In the genomic region with DNA sequence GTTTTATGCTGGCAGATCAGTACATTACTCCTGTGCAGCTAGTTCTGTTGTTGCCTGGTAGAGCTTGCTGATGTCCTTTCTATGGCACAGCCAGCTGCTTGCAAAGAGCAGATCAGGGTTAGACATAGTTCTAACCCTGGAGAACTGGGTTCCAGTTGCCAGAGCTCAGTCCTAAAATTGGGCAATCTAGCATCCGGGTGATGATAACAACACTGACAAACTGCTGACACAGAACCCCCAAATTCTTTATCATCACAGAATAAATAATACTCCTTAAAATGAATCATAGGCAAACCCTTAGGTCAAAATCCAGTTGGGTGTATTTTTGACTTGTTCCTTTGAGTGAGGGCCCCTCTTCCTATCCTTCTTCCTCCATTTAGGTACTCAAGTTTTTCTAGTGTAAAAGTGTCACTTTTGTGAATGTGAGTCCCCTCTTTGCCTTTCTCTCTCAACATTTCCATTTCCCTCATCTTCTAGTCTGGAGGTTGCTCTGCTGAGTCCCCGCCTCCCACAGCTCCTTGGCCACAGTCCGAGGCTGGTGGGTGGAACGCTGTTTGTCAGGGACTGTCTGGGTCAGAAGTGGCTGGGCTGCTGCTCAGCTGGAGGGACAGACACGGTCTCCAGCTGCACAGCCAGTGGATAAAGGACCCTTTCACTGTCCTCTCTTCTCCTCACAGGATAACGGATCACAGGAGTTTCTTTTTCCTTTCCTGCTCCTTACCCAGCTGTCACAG, we compare ENCODE assay signal across 9 cellular contexts.
DNase-seq lines count a peak whose midpoint lies in the region; ATAC-seq and TF ChIP-seq lines count a peak whose summit lies in the region.
"Had no signal": no experiment of that assay in that cellular context is flagged by ENCODE, and none has a peak within 500 bp of the region (broad histone marks: within the 10 kb centered on the region; RNA-seq: fewer than 3 reads in every experiment).

No MANE protein-coding gene starts in this region.

- no peaks in the 10 kb centered on the region for H3K9me3 Mint-ChIP-seq in dendritic cell treated with granulocyte-macrophage colony-stimulating factor and Interleukin-4, amounts not matched to agents 40 ng/mL and 50 ng/mL, for 4 days
- no peaks in the 10 kb centered on the region for H3K9me3 Mint-ChIP-seq in osteocyte (ENCODE audit: unreplicated experiment)
- H3K9me3 Mint-ChIP-seq: activated T-cell treated with anti-CD3 and anti-CD28 coated beads, Interleukin-2, amount 50 U/mL, for 4 hours had no signal

- H3K4me2 ChIP-seq in Loucy (ENCODE audit: low read depth, low read length, poor library complexity, severe bottlenecking): no peak overlapping the region

- no peaks in the 10 kb centered on the region for H3K9me2 ChIP-seq in Loucy (replicated peaks; ENCODE audit: low read depth, low read length)

- peak overlapping the region; percentile 5; the same call in 1 of the 2 replicates for H2AFZ ChIP-seq in Loucy (ENCODE audit: low read length)

- H3K27me3 ChIP-seq in Loucy (ENCODE audit: insufficient read depth, low read length, poor library complexity, severe bottlenecking) (no peaks in the 10 kb centered on the region), right lobe of liver (no peaks in the 10 kb centered on the region), subcutaneous abdominal adipose tissue (ENCODE audit: control insufficient read depth in 5 of 5, insufficient read depth in 4 of 5, low read length in 5 of 5) (no peaks in the 10 kb centered on the region)

- H3K4me1 ChIP-seq in Loucy (ENCODE audit: insufficient read depth, low read length, poor library complexity, severe bottlenecking) (peaks cover 12% of the 10 kb centered on the region), right lobe of liver (peaks cover 0 to 32% (median 8%) of the 10 kb centered on the region in 4 donors), subcutaneous abdominal adipose tissue (ENCODE audit: control insufficient read depth in 5 of 5, insufficient read depth in 5 of 5, low read length in 5 of 5) (peaks cover 4 to 22% (median 17%) of the 10 kb centered on the region in 5 donors)

- H3K79me2 ChIP-seq in Loucy (ENCODE audit: insufficient read depth, low read length): no peaks in the 10 kb centered on the region

- peak; percentile 86 to 96 (median 92) for ATAC-seq in right lobe of liver
- ATAC-seq: activated T-cell treated with anti-CD3 and anti-CD28 coated beads, Interleukin-2, amount 50 U/mL, for 4 hours had no signal

- H3K4me1 Mint-ChIP-seq in dendritic cell treated with granulocyte-macrophage colony-stimulating factor and Interleukin-4, amounts not matched to agents 40 ng/mL and 50 ng/mL, for 4 days (ENCODE audit: low read depth): peaks cover 14% of the 10 kb centered on the region
- peaks cover 6% of the 10 kb centered on the region for H3K4me1 Mint-ChIP-seq in osteocyte (ENCODE audit: unreplicated experiment)

- no peaks in the 10 kb centered on the region for H3K9me3 ChIP-seq in Loucy (ENCODE audit: insufficient read depth, low read depth, low read length)
- H3K9me3 ChIP-seq in right lobe of liver: no peaks in the 10 kb centered on the region
- H3K9me3 ChIP-seq in subcutaneous abdominal adipose tissue (ENCODE audit: control insufficient read depth in 5 of 5, low read length in 5 of 5): no peaks in the 10 kb centered on the region

- intact Hi-C loops in dendritic cell treated with granulocyte-macrophage colony-stimulating factor and Interleukin-4, amounts not matched to agents 40 ng/mL and 50 ng/mL, for 4 days (cut with micrococcal nuclease): no loop called here
- intact Hi-C loops in right lobe of liver (cut with DNase I): no loop called here

- TF ChIP-seq POLR2A in right lobe of liver (IDR thresholded peaks at IDR 0.05): peak; percentile 92

- no peak overlapping the region for H3K4me3 ChIP-seq in Loucy (ENCODE audit: low read length, poor library complexity, severe bottlenecking)
- peak overlapping the region; percentile 23 to 49 (median 45) for H3K4me3 ChIP-seq in right lobe of liver
- peak overlapping the region; percentile 46 to 72 (median 63) for H3K4me3 ChIP-seq in subcutaneous abdominal adipose tissue (ENCODE audit: low read depth in 1 of 5, low read length in 5 of 5)

- WGBS in right lobe of liver (ENCODE audit: insufficient coverage, low coverage, low lambda C conversion rate, missing lambda C conversion rate): 10% methylated on average over 6 of the region's 6 CpGs

- H3K27ac Mint-ChIP-seq in dendritic cell treated with granulocyte-macrophage colony-stimulating factor and Interleukin-4, amounts not matched to agents 40 ng/mL and 50 ng/mL, for 4 days: peak overlapping the region; percentile 23
- H3K27ac Mint-ChIP-seq in osteocyte (ENCODE audit: unreplicated experiment): no peak overlapping the region

- H3F3A ChIP-seq in Loucy (ENCODE audit: low read depth): no peaks in the 10 kb centered on the region

- H3K36me3 ChIP-seq in Loucy (ENCODE audit: insufficient read depth, low read length) (no peaks in the 10 kb centered on the region), right lobe of liver (no peaks in the 10 kb centered on the region), subcutaneous abdominal adipose tissue (ENCODE audit: control insufficient read depth in 5 of 5, insufficient read depth in 5 of 5, low read length in 5 of 5) (no peaks in the 10 kb centered on the region)

- H3K36me3 Mint-ChIP-seq in dendritic cell treated with granulocyte-macrophage colony-stimulating factor and Interleukin-4, amounts not matched to agents 40 ng/mL and 50 ng/mL, for 4 days (ENCODE audit: low read depth): no peaks in the 10 kb centered on the region
- H3K36me3 Mint-ChIP-seq in osteocyte (ENCODE audit: unreplicated experiment): no peaks in the 10 kb centered on the region

- H3K9ac ChIP-seq in Loucy (ENCODE audit: low read depth, low read length, poor library complexity, severe bottlenecking) (no peak overlapping the region), subcutaneous abdominal adipose tissue (ENCODE audit: low read length in 5 of 5) (peak overlapping the region; percentile 39 to 90 (median 77))

- H3K27ac ChIP-seq in right lobe of liver (peak overlapping the region; percentile 91 to 99 (median 99)), subcutaneous abdominal adipose tissue (ENCODE audit: low read depth, low read length) (peak overlapping the region; percentile 100)

- no peaks in the 10 kb centered on the region for H4K20me1 ChIP-seq in Loucy (ENCODE audit: insufficient read depth, low read length, poor library complexity, severe bottlenecking)

- H3K4me3 Mint-ChIP-seq in dendritic cell treated with granulocyte-macrophage colony-stimulating factor and Interleukin-4, amounts not matched to agents 40 ng/mL and 50 ng/mL, for 4 days: no peak overlapping the region
- H3K4me3 Mint-ChIP-seq in osteocyte (ENCODE audit: unreplicated experiment): no peak overlapping the region
- H3K4me3 Mint-ChIP-seq: activated T-cell treated with anti-CD3 and anti-CD28 coated beads, Interleukin-2, amount 50 U/mL, for 4 hours had no signal

- no peak for TF ChIP-seq CTCF in Loucy (conservative IDR thresholded peaks at IDR 0.05; ENCODE audit: low read length)
- TF ChIP-seq CTCF in right lobe of liver (IDR thresholded peaks at IDR 0.05): no peak
- no peak for TF ChIP-seq CTCF in osteocyte (IDR thresholded peaks at IDR 0.05)

- H3K27me3 Mint-ChIP-seq in dendritic cell treated with granulocyte-macrophage colony-stimulating factor and Interleukin-4, amounts not matched to agents 40 ng/mL and 50 ng/mL, for 4 days: no peaks in the 10 kb centered on the region
- H3K27me3 Mint-ChIP-seq in osteocyte (ENCODE audit: unreplicated experiment): peaks cover 7% of the 10 kb centered on the region

- peak; percentile 90 to 96 (median 94) for DNase-seq in right lobe of liver
- no peak for DNase-seq in activated gamma-delta T cell (lab: John Stamatoyannopoulos, UW)
- no peak for DNase-seq in activated CD4-positive, alpha-beta T cell treated with anti-CD3 and anti-CD28 coated beads for 48 hours
- DNase-seq in osteocyte (ENCODE audit: extremely low spot score, unreplicated experiment): no peak
- DNase-seq in kidney glomerular epithelial cell (lab: John Stamatoyannopoulos, UW): no peak
- DNase-seq: activated T-cell treated with anti-CD3 and anti-CD28 coated beads, Interleukin-2, amount 50 U/mL, for 4 hours had no signal

Comparison
In these comparisons a context has a peak if more than half of its experiments do, and no peak if none do; other contexts are left out.
1. DNase-seq: peak in right lobe of liver (3 of 3); none in activated gamma-delta T cell (single experiment), activated CD4-positive, alpha-beta T cell treated with anti-CD3 and anti-CD28 coated beads for 48 hours (single experiment), osteocyte (single experiment) and kidney glomerular epithelial cell (single experiment).